In the genomic region with DNA sequence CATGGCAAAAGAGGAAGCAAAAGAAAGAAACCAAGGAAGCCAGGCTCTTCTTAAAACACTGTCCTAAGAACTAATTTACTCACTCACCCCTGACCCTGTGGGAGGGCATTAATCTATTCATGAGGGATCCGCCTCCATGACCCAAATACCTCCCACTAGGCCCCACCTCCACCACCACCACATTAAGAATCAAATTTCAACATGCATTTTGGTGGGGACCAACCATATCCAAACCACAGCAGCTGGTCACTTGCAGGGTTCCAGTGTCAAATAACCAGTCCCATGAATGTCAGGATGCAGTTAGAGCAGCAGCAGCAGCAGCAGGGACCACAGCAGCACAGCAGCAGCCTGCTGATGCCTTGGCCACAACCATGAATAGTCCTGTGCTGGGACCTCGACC, we compare ENCODE assay signal across 27 cellular contexts.
A peak's percentile ranks its signal among the peaks of the same experiment; 100 is the strongest.
DNase-seq lines count a peak whose midpoint lies in the region; ATAC-seq, FAIRE-seq and TF ChIP-seq lines count a peak whose summit lies in the region.
"Had no signal": no experiment of that assay in that cellular context is flagged by ENCODE, and none has a peak within 500 bp of the region (broad histone marks: within the 10 kb centered on the region; RNA-seq: fewer than 3 reads in every experiment).

No MANE protein-coding gene starts in this region.

- H2BK5ac ChIP-seq in mesendoderm (ENCODE audit: low read length), result no peak overlapping the region

- H3K27ac Mint-ChIP-seq in activated T-cell treated with anti-CD3 and anti-CD28 coated beads, Interleukin-2, amount 50 U/mL, for 72 hours, result no peak overlapping the region
- H3K27ac Mint-ChIP-seq: CD14-positive monocyte, IgD-negative memory B cell, progenitor cell of endocrine pancreas had no signal

- H3K9me3 Mint-ChIP-seq in activated T-cell treated with anti-CD3 and anti-CD28 coated beads, Interleukin-2, amount 50 U/mL, for 72 hours, result peaks cover 0 to 3% of the 10 kb centered on the region in 2 donors

- intact Hi-C loops in kidney (cut with DNase I), result no loop called here

- no peak overlapping the region for H3K27ac ChIP-seq in SJCRH30
- H3K27ac ChIP-seq in mesendoderm (ENCODE audit: low read depth, low read length), result no peak overlapping the region
- no peak overlapping the region for H3K27ac ChIP-seq in kidney (ENCODE audit: low read depth in 2 of 2, low read length in 2 of 2)
- H3K27ac ChIP-seq: adrenal gland, colonic mucosa, left ventricle myocardium inferior, SK-N-MC had no signal

- H3K27me3 ChIP-seq in SJCRH30 (no peaks in the 10 kb centered on the region), mesendoderm (ENCODE audit: insufficient read depth, low read length, poor library complexity) (no peaks in the 10 kb centered on the region)
- H3K27me3 ChIP-seq: adrenal gland, colonic mucosa had no signal

- H3K9ac ChIP-seq in mesendoderm (ENCODE audit: low read length), result no peak overlapping the region
- no peak overlapping the region for H3K9ac ChIP-seq in kidney (ENCODE audit: low read length in 2 of 2)

- H3K4me1 ChIP-seq in SJCRH30 (peaks cover 8% of the 10 kb centered on the region), mesendoderm (ENCODE audit: control insufficient read depth, low read depth, low read length) (peaks cover 3% of the 10 kb centered on the region), kidney (ENCODE audit: control insufficient read depth in 1 of 2, insufficient read depth in 1 of 2, low read depth in 1 of 2, low read length in 2 of 2) (no peaks in the 10 kb centered on the region)
- H3K4me1 ChIP-seq: adrenal gland, colonic mucosa had no signal

- H4K8ac ChIP-seq in mesendoderm (ENCODE audit: low read depth, low read length), result no peak overlapping the region

- H3K27me3 Mint-ChIP-seq in activated T-cell treated with anti-CD3 and anti-CD28 coated beads, Interleukin-2, amount 50 U/mL, for 72 hours (ENCODE audit: low read depth), result no peaks in the 10 kb centered on the region
- H3K27me3 Mint-ChIP-seq: IgD-negative memory B cell, progenitor cell of endocrine pancreas had no signal

- no peak for FAIRE-seq in kidney (lab: Jason Lieb, UNC)
- FAIRE-seq: D721Med, endometrium had no signal

- H3K18ac ChIP-seq in mesendoderm (ENCODE audit: low read length), result no peak overlapping the region

- H3K4me3 ChIP-seq in HFF-Myc (replicated peaks; ENCODE audit: low read depth, low read length) (no peak overlapping the region), SJCRH30 (no peak overlapping the region), mesendoderm (ENCODE audit: low read length) (no peak overlapping the region), kidney (ENCODE audit: low read length in 2 of 2) (no peak overlapping the region)
- H3K4me3 ChIP-seq: adrenal gland, colonic mucosa, left ventricle myocardium inferior, SK-N-MC had no signal

- H4K5ac ChIP-seq in mesendoderm (ENCODE audit: low read length), result no peak overlapping the region

- no peaks in the 10 kb centered on the region for H3K4me1 Mint-ChIP-seq in activated T-cell treated with anti-CD3 and anti-CD28 coated beads, Interleukin-2, amount 50 U/mL, for 72 hours (ENCODE audit: low read depth)
- H3K4me1 Mint-ChIP-seq: IgD-negative memory B cell had no signal

- H2AK5ac ChIP-seq in mesendoderm (ENCODE audit: low read length), result no peak overlapping the region

- no peak overlapping the region for H2BK120ac ChIP-seq in mesendoderm (ENCODE audit: low read depth, low read length)

- peaks cover 0 to 2% of the 10 kb centered on the region in 2 donors for H3K36me3 Mint-ChIP-seq in activated T-cell treated with anti-CD3 and anti-CD28 coated beads, Interleukin-2, amount 50 U/mL, for 72 hours (ENCODE audit: insufficient read depth in 2 of 2)
- H3K36me3 Mint-ChIP-seq: CD14-positive monocyte had no signal

- H2BK15ac ChIP-seq in mesendoderm (replicated peaks; ENCODE audit: low read depth), result no peak overlapping the region

- no peak overlapping the region for H3K23ac ChIP-seq in mesendoderm (ENCODE audit: low read length)

- H3K79me2 ChIP-seq in mesendoderm (ENCODE audit: control insufficient read depth, insufficient read depth, low read length), result no peaks in the 10 kb centered on the region

- H3K79me1 ChIP-seq in mesendoderm (ENCODE audit: low read length), result no peaks in the 10 kb centered on the region

- H3K4me3 Mint-ChIP-seq in activated T-cell treated with anti-CD3 and anti-CD28 coated beads, Interleukin-2, amount 50 U/mL, for 72 hours, result no peak overlapping the region
- H3K4me3 Mint-ChIP-seq: CD14-positive monocyte, IgD-negative memory B cell had no signal

- DNase-seq in DMS 273 (lab: John Stamatoyannopoulos, UW; ENCODE audit: unreplicated experiment), result peak; percentile 74
- peak; percentile 14 for DNase-seq in HFF-Myc (ENCODE audit: extremely low read depth, low read depth)
- peak; percentile 89 to 95 for DNase-seq in SJCRH30
- peak; percentile 55 for DNase-seq in mesendoderm
- no peak for DNase-seq in DMS79 treated with DMSO at 0.1 percent for 48 hours (lab: John Stamatoyannopoulos, UW)
- no peak for DNase-seq in amniotic stem cell (lab: John Stamatoyannopoulos, UW)
- DNase-seq in activated T-cell treated with anti-CD3 and anti-CD28 coated beads, Interleukin-2, amount 50 U/mL, for 72 hours, result no peak
- no peak for DNase-seq in kidney
- DNase-seq: ACHN; activated CD4-positive, alpha-beta T cell treated with anti-CD3 and anti-CD28 coated beads, Interleukin-2, amount 50 U/mL, for 48 hours; activated CD4-positive, CD25-positive, alpha-beta regulatory T cell; activated CD8-positive, alpha-beta memory T cell treated with anti-CD3 and anti-CD28 coated beads, Interleukin-2, amount 50 U/mL, for 48 hours; activated gamma-delta T cell; adrenal gland; colonic mucosa; H7; left ventricle myocardium inferior; MM.1S; NCI-H187 treated with DMSO at 0.1 percent for 48 hours; NCI-H2227 treated with DMSO at 0.1 percent for 48 hours had no signal

- no peak overlapping the region for H3K4ac ChIP-seq in mesendoderm (ENCODE audit: low read depth, low read length)

- WGBS in mesendoderm (ENCODE audit: extremely low coverage, insufficient coverage, low lambda C conversion rate), result no CpG with 5 or more reads among the region's 2 CpGs

- no peaks in the 10 kb centered on the region for H3K36me3 ChIP-seq in SJCRH30
- H3K36me3 ChIP-seq in mesendoderm (ENCODE audit: control insufficient read depth, insufficient read depth, low read length), result no peaks in the 10 kb centered on the region
- H3K36me3 ChIP-seq in kidney (ENCODE audit: control insufficient read depth in 1 of 2, insufficient read depth in 2 of 2, low read length in 2 of 2), result no peaks in the 10 kb centered on the region
- H3K36me3 ChIP-seq: adrenal gland, colonic mucosa, left ventricle myocardium inferior had no signal

- 0 out of 2 replicates have a peak, but pooled peaks cover 1% of the 10 kb centered on the region for H3K9me3 ChIP-seq in SJCRH30 (replicated peaks)
- no peaks in the 10 kb centered on the region for H3K9me3 ChIP-seq in kidney (ENCODE audit: control insufficient read depth in 1 of 2, low read length in 2 of 2)
- H3K9me3 ChIP-seq: adrenal gland, colonic mucosa, left ventricle myocardium inferior had no signal

- no peak overlapping the region for H3K56ac ChIP-seq in mesendoderm (ENCODE audit: low read length)

- ATAC-seq in activated T-cell treated with anti-CD3 and anti-CD28 coated beads, Interleukin-2, amount 50 U/mL, for 72 hours (replicated peaks in 1 of 2), result no peak
- ATAC-seq: Panc1 had no signal

- TF ChIP-seq CTCF in HFF-Myc (IDR thresholded peaks at IDR 0.05; ENCODE audit: low read depth, low read length, missing control alignments), result no peak
- TF ChIP-seq CTCF in kidney (IDR thresholded peaks at IDR 0.05; ENCODE audit: borderline replicate concordance, extremely low read depth, insufficient read depth), result no peak

- no peak overlapping the region for H3K4me2 ChIP-seq in mesendoderm (ENCODE audit: low read length)

Comparison
In these comparisons a context has a peak if more than half of its experiments do, and no peak if none do; other contexts are left out.
1. DNase-seq: peak in DMS 273 (single experiment), HFF-Myc (single experiment), SJCRH30 (2 of 2) and mesendoderm (single experiment); none in DMS79 treated with DMSO at 0.1 percent for 48 hours (single experiment), amniotic stem cell (single experiment), activated T-cell treated with anti-CD3 and anti-CD28 coated beads, Interleukin-2, amount 50 U/mL, for 72 hours (0 of 2) and kidney (single experiment).